4 cellular contexts compared by ENCODE assay signal in the genomic region with DNA sequence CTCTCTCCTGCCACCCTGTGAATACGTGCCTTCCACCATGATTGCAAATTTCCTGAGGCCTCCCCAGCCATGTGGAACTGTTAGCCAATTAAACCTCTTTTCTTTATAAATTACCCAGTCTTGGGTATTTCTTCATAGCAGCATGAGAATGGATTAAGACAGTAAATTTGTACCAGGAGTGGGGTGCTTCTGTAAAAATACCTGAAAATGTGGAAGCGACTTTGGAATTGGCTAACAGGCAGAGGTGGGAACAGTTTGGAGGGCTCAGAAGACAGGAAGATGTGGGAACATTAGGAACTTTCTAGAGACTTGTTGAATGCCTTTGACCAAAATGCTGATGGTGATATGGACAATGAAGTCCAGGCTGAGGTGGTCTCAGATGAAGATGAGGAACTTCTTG.
DNase-seq lines count a peak whose midpoint lies in the region; ATAC-seq, FAIRE-seq and TF ChIP-seq lines count a peak whose summit lies in the region.
"Not testable (repeated sequence)": the region's sequence is repeated elsewhere in the genome, so short reads cannot be mapped to it uniquely, and the experiment has no call there.

No MANE protein-coding gene starts in this region.

- H4K20me1 ChIP-seq in K562 (replicated peaks; ENCODE audit: control insufficient read depth, insufficient read depth, low read length) = not testable (repeated sequence)

- not testable (repeated sequence) for H3K4me1 ChIP-seq in HEK293 (ENCODE audit: control insufficient read depth, insufficient read depth, low read length)
- H3K4me1 ChIP-seq in K562 (replicated peaks in 1 of 2; ENCODE audit: control insufficient read depth in 2 of 2, insufficient read depth in 2 of 2, low read length in 2 of 2) = peaks cover 0 to 11% of the 10 kb centered on the region in 2 experiments; a peak in 2 of 5 replicates

- not testable (repeated sequence) for H2AFZ ChIP-seq in K562 (ENCODE audit: low read depth, low read length)

- in situ Hi-C loops in K562 (cut with MboI) = not testable (repeated sequence)

- DNase-seq in K562 (ENCODE audit: extremely low read depth in 1 of 4, low spot score in 3 of 4); endothelial cell (ENCODE audit: low spot score): not testable (repeated sequence)

- TF ChIP-seq RAD21 in K562 (CRISPR knock-in tag; conservative IDR thresholded peaks at IDR 0.05 in 1 of 2, IDR thresholded peaks at IDR 0.05 in 1 of 2) = not testable (repeated sequence)

- not testable (repeated sequence) for H3K9me3 ChIP-seq in HEK293 (ENCODE audit: control insufficient read depth, insufficient read depth, low read depth, low read length); K562 (replicated peaks; ENCODE audit: control insufficient read depth, insufficient read depth, low read depth, low read length)

- BruUV-seq in K562 (replicated peaks; lab: Mats Ljungman, UMichigan) = not testable (repeated sequence)

- not testable (repeated sequence) for H3K4me1 Mint-ChIP-seq in activated naive CD4-positive, alpha-beta T cell treated with anti-CD3 and anti-CD28 coated beads, Interleukin-2, amount 50 U/mL, for 24 hours; endothelial cell (ENCODE audit: unreplicated experiment)

- H3K4me2 ChIP-seq in K562 (ENCODE audit: insufficient read depth, low read length) = not testable (repeated sequence)

- H3K27ac ChIP-seq in HEK293 (ENCODE audit: extremely low read depth, low read depth, low read length); K562 (ENCODE audit: extremely low read depth, low read depth, low read length): not testable (repeated sequence)

- not testable (repeated sequence) for H3K27me3 Mint-ChIP-seq in activated naive CD4-positive, alpha-beta T cell treated with anti-CD3 and anti-CD28 coated beads, Interleukin-2, amount 50 U/mL, for 24 hours; endothelial cell (ENCODE audit: unreplicated experiment)

- not testable (repeated sequence) for FAIRE-seq in K562 (lab: Jason Lieb, UNC)

- intact Hi-C loops in K562 (cut with micrococcal nuclease) = not testable (repeated sequence)

- CTCF ChIA-PET in HEK293 (lab: Yijun Ruan, JAX) = interaction anchor here (0.6 kb wide), 1 partner anchor 104 kb away, joined by 3 read pairs; no protein-coding TSS in a partner anchor
- CTCF ChIA-PET in K562 (lab: Yijun Ruan, JAX; ENCODE audit: low intra/inter-chr PET ratio) = not testable (repeated sequence)

- H3K27ac Mint-ChIP-seq in activated naive CD4-positive, alpha-beta T cell treated with anti-CD3 and anti-CD28 coated beads, Interleukin-2, amount 50 U/mL, for 24 hours = peak overlapping the region; percentile 24
- not testable (repeated sequence) for H3K27ac Mint-ChIP-seq in endothelial cell (ENCODE audit: unreplicated experiment)

- POLR2A ChIA-PET in HEK293 (lab: Yijun Ruan, JAX); K562 (lab: Yijun Ruan, JAX): not testable (repeated sequence)

- H3K4me3 ChIP-seq in HEK293 (ENCODE audit: low read depth, low read length); K562: not testable (repeated sequence)

- not testable (repeated sequence) for TF ChIP-seq EP300 in K562 (IDR thresholded peaks at IDR 0.05; ENCODE audit: low read length)

- 4% methylated on average over 2 of the region's 2 CpGs for WGBS in K562 (ENCODE audit: insufficient coverage, low coverage, missing lambda C conversion rate)

- not testable (repeated sequence) for H3K79me2 ChIP-seq in K562 (ENCODE audit: control insufficient read depth, insufficient read depth, low read length)

- H3K9ac ChIP-seq in K562 (ENCODE audit: insufficient read depth in 1 of 2, low read depth in 2 of 2, low read length in 2 of 2) = not testable (repeated sequence)

- H3K27me3 ChIP-seq in K562 (ENCODE audit: control insufficient read depth in 2 of 2, insufficient read depth in 2 of 2, low read length in 2 of 2) = not testable (repeated sequence)

- not testable (repeated sequence) for TF ChIP-seq CTCF in HEK293 (tag by site-specific recombination; IDR thresholded peaks at IDR 0.05); K562 (IDR thresholded peaks at IDR 0.05 in 2 of 3, conservative IDR thresholded peaks at IDR 0.05 in 1 of 3; ENCODE audit: insufficient read depth in 2 of 3, low read depth in 1 of 3, low read length in 3 of 3); endothelial cell (IDR thresholded peaks at IDR 0.05; ENCODE audit: unreplicated experiment)

- H3K4me3 Mint-ChIP-seq in activated naive CD4-positive, alpha-beta T cell treated with anti-CD3 and anti-CD28 coated beads, Interleukin-2, amount 50 U/mL, for 24 hours = not testable (repeated sequence)
- peak overlapping the region; percentile 62 for H3K4me3 Mint-ChIP-seq in endothelial cell (ENCODE audit: unreplicated experiment)

- H3K36me3 Mint-ChIP-seq in activated naive CD4-positive, alpha-beta T cell treated with anti-CD3 and anti-CD28 coated beads, Interleukin-2, amount 50 U/mL, for 24 hours; endothelial cell (ENCODE audit: low read depth, unreplicated experiment): not testable (repeated sequence)

- H3K36me3 ChIP-seq in HEK293 (ENCODE audit: control insufficient read depth in 2 of 2, insufficient read depth in 1 of 2, low read length in 2 of 2); K562 (ENCODE audit: control insufficient read depth, insufficient read depth, low read length): not testable (repeated sequence)

- ATAC-seq in K562 = not testable (repeated sequence)

- H3K9me1 ChIP-seq in K562 (ENCODE audit: control insufficient read depth, insufficient read depth, low read length) = not testable (repeated sequence)

- not testable (repeated sequence) for H3K9me3 Mint-ChIP-seq in activated naive CD4-positive, alpha-beta T cell treated with anti-CD3 and anti-CD28 coated beads, Interleukin-2, amount 50 U/mL, for 24 hours; endothelial cell (ENCODE audit: unreplicated experiment)

- not testable (repeated sequence) for TF ChIP-seq POLR2A in K562 (conservative IDR thresholded peaks at IDR 0.05)

TF ChIP-seq in HEK293, 187 proteins besides CTCF, POLR2A, EP300 and RAD21:
- peak; percentile 91 for TF ChIP-seq ZNF707 (tag by site-specific recombination; IDR thresholded peaks at IDR 0.05)
TF ChIP-seq in HEK293: peak in this region for 1; not testable (repeated sequence) for 186.

TF ChIP-seq in K562, 482 proteins besides CTCF, POLR2A, EP300 and RAD21:
- 0 out of 2 replicates have a peak, but pooled peaks have one; percentile 29 for TF ChIP-seq TRIM28 (IDR thresholded peaks at IDR 0.05)
- TF ChIP-seq ZNF707 (CRISPR knock-in tag; conservative IDR thresholded peaks at IDR 0.05) = peak; percentile 98
